In the genomic region with DNA sequence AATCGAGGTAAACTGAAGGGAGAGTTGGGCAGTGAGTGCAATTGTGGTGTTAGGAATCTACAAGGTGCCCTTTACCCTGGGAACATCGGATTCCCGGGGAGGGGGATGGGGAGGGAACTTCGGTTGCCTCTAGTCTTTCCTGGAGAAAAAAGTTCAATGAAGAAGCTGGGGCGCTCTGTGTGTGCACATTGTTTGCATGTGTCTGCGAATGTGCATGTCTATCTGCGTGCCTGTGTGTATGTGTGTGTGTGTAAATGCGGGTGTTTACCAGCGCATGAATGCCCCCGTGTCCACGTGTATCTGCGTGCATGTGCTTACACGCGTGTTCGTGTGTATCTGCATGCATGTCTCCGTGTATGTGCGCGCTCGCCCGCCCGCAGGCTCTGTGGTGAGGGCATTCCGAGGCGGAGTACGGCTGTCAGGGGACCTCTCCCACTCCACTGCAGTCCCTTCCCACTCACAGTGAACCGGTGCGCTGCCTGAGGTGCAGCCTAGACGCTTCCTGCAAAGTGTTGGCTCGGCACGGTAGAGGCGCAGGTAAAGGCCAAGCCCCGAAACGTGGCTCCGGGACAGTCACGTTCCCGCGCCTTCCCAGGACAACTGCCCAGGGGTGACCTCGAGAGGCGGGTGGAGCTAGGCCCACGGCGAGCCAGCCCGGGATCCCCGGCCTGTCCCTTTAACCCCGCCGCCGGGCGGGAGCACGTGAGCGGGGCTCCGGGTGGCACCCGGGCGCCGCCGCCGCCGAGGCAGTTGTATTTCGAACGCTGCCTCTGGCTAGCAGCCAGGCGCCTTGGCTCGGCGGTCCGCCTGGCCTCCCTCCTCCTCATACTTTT, we compare ENCODE assay signal across 1 cellular context.
A peak's percentile ranks its signal among the peaks of the same experiment; 100 is the strongest.
TF ChIP-seq lines count a peak whose summit lies in the region.

No MANE protein-coding gene starts in this region.

TF ChIP-seq in HepG2, 621 proteins besides CTCF, POLR2A, EP300 and RAD21 (continued from another document and continues in another):
- TF ChIP-seq NCOA2 (CRISPR knock-in tag; IDR thresholded peaks at IDR 0.05) (peak; percentile 47; the same call in 1 of the 2 replicates), SP4 (CRISPR knock-in tag; IDR thresholded peaks at IDR 0.05) (peak; percentile 61; the same call in 1 of the 2 replicates), ZNF850 (CRISPR knock-in tag; conservative IDR thresholded peaks at IDR 0.05) (no peak), ZNF350 (CRISPR knock-in tag; IDR thresholded peaks at IDR 0.05; ENCODE audit: borderline replicate concordance, low read depth) (no peak; the same call in 1 of the 2 replicates), SCMH1 (CRISPR knock-in tag; IDR thresholded peaks at IDR 0.05; ENCODE audit: borderline replicate concordance) (no peak), PHF8 (CRISPR knock-in tag; IDR thresholded peaks at IDR 0.05) (peak; percentile 81), KIAA2018 (CRISPR knock-in tag; IDR thresholded peaks at IDR 0.05; ENCODE audit: borderline replicate concordance) (no peak), KMT2A (CRISPR knock-in tag; IDR thresholded peaks at IDR 0.05) (peak; percentile 91), ZNF33A (CRISPR knock-in tag; IDR thresholded peaks at IDR 0.05; ENCODE audit: borderline replicate concordance) (no peak), ZNF687 (CRISPR knock-in tag; IDR thresholded peaks at IDR 0.05) (peak; percentile 97), ESRRA (CRISPR knock-in tag; IDR thresholded peaks at IDR 0.05; ENCODE audit: low read depth) (no peak), CEBPG (CRISPR knock-in tag; IDR thresholded peaks at IDR 0.05) (peak; percentile 3; the same call in 1 of the 2 replicates), TCF7 (IDR thresholded peaks at IDR 0.05; ENCODE audit: low read depth) (no peak), TIGD3 (CRISPR knock-in tag; IDR thresholded peaks at IDR 0.05; ENCODE audit: borderline replicate concordance) (no peak), ZC3H4 (CRISPR knock-in tag; IDR thresholded peaks at IDR 0.05; ENCODE audit: borderline replicate concordance) (peak; percentile 82; the same call in 1 of the 2 replicates), SAP130 (CRISPR knock-in tag; IDR thresholded peaks at IDR 0.05; ENCODE audit: low read depth) (peak; percentile 53), ZNF234 (CRISPR knock-in tag; conservative IDR thresholded peaks at IDR 0.05) (peak; percentile 86; the same call in 1 of the 2 replicates), PPARG (CRISPR knock-in tag; conservative IDR thresholded peaks at IDR 0.05) (peak; percentile 11; the same call in 1 of the 2 replicates), HOXA5 (CRISPR knock-in tag; IDR thresholded peaks at IDR 0.05) (peak; percentile 81), SKIL (CRISPR knock-in tag; IDR thresholded peaks at IDR 0.05; ENCODE audit: borderline replicate concordance) (peak; percentile 71; the same call in 1 of the 2 replicates)
- TF ChIP-seq, protein P1, sequence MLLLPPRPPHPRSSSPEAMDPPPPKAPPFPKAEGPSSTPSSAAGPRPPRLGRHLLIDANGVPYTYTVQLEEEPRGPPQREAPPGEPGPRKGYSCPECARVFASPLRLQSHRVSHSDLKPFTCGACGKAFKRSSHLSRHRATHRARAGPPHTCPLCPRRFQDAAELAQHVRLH (CRISPR knock-in tag; IDR thresholded peaks at IDR 0.05; ENCODE audit: borderline replicate concordance, low read depth): 0 out of 2 replicates have a peak, but pooled peaks have one; percentile 67
- TF ChIP-seq, protein P2, sequence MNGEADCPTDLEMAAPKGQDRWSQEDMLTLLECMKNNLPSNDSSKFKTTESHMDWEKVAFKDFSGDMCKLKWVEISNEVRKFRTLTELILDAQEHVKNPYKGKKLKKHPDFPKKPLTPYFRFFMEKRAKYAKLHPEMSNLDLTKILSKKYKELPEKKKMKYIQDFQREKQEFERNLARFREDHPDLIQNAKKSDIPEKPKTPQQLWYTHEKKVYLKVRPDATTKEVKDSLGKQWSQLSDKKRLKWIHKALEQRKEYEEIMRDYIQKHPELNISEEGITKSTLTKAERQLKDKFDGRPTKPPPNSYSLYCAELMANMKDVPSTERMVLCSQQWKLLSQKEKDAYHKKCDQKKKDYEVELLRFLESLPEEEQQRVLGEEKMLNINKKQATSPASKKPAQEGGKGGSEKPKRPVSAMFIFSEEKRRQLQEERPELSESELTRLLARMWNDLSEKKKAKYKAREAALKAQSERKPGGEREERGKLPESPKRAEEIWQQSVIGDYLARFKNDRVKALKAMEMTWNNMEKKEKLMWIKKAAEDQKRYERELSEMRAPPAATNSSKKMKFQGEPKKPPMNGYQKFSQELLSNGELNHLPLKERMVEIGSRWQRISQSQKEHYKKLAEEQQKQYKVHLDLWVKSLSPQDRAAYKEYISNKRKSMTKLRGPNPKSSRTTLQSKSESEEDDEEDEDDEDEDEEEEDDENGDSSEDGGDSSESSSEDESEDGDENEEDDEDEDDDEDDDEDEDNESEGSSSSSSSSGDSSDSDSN (CRISPR knock-in tag; IDR thresholded peaks at IDR 0.05): peak; percentile 98
- TF ChIP-seq, protein P3, sequence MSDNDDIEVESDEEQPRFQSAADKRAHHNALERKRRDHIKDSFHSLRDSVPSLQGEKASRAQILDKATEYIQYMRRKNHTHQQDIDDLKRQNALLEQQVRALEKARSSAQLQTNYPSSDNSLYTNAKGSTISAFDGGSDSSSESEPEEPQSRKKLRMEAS (IDR thresholded peaks at IDR 0.05): peak; percentile 91
- TF ChIP-seq, protein P4, sequence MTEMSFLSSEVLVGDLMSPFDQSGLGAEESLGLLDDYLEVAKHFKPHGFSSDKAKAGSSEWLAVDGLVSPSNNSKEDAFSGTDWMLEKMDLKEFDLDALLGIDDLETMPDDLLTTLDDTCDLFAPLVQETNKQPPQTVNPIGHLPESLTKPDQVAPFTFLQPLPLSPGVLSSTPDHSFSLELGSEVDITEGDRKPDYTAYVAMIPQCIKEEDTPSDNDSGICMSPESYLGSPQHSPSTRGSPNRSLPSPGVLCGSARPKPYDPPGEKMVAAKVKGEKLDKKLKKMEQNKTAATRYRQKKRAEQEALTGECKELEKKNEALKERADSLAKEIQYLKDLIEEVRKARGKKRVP (CRISPR knock-in tag; IDR thresholded peaks at IDR 0.05): peak in 1 of 2 experiments; percentile 12; a peak in 1 of 4 replicates
- TF ChIP-seq, protein P5, sequence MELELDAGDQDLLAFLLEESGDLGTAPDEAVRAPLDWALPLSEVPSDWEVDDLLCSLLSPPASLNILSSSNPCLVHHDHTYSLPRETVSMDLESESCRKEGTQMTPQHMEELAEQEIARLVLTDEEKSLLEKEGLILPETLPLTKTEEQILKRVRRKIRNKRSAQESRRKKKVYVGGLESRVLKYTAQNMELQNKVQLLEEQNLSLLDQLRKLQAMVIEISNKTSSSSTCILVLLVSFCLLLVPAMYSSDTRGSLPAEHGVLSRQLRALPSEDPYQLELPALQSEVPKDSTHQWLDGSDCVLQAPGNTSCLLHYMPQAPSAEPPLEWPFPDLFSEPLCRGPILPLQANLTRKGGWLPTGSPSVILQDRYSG (CRISPR knock-in tag; IDR thresholded peaks at IDR 0.05): peak; percentile 66
